In the genomic region with DNA sequence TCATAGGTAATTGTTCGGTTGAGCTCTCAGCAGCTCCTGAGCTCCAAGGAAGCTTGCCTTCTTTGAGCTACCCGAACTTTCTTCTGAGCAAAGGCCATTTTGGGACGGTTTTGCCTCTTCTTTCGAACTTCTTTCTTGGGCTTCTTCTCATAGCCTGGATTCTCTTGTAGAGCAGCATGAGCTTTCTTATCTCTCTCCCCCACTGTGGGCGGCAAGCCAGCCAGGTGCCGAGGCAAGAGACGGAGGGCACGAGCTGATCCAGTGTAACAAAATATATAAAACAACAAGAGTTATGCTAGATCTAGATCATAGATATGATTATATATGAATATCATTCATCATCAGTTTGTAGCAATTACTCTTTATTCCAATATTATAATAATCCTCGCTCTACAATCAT, we compare ENCODE assay signal across 17 cellular contexts. TPM values are rescaled to one million over a fixed set of nuclear protein-coding genes. Genes with fewer than 3 reads are reported as not detected.
A peak's percentile ranks its signal among the peaks of the same experiment; 100 is the strongest.
DNase-seq lines count a peak whose midpoint lies in the region; TF ChIP-seq lines count a peak whose summit lies in the region.
"Had no signal": no experiment of that assay in that cellular context is flagged by ENCODE, and none has a peak within 500 bp of the region (broad histone marks: within the 10 kb centered on the region; RNA-seq: fewer than 3 reads in every experiment).

No MANE protein-coding gene starts in this region.

- intact Hi-C loops in activated T-helper 2 cell treated with anti-CD3 and anti-CD28 coated beads, Interferon-gamma antibody, Interleukin-2, Interleukin-4, amounts not matched to agents 10 μg/mL and 5 μg/mL and 100 μg/mL, durations not matched to agents 14 hours and 24 hours and 36 hours (cut with micrococcal nuclease) = loop anchor here (10.0 kb wide), 1 partner anchor 81 kb away; no protein-coding TSS in a partner anchor

- no peak for TF ChIP-seq POLR2A in Peyer's patch (IDR thresholded peaks at IDR 0.05)
- no peak for TF ChIP-seq POLR2A in erythroblast (IDR thresholded peaks at IDR 0.05; ENCODE audit: low read length)

- peak overlapping the region; percentile 68 for H3K27ac Mint-ChIP-seq in progenitor cell of endocrine pancreas
- no peak overlapping the region for H3K27ac Mint-ChIP-seq in activated T-helper 2 cell treated with anti-CD3 and anti-CD28 coated beads, Interferon-gamma antibody, Interleukin-2, Interleukin-4, amounts not matched to agents 10 μg/mL and 5 μg/mL and 100 μg/mL, durations not matched to agents 14 hours and 24 hours and 36 hours
- H3K27ac Mint-ChIP-seq: activated naive CD8-positive, alpha-beta T cell treated with anti-CD3 and anti-CD28 coated beads, Interleukin-2, amount 50 U/mL, for 24 hours; T-cell had no signal

- H3K27ac ChIP-seq in Peyer's patch = no peak overlapping the region
- H3K27ac ChIP-seq: body of pancreas, esophagus muscularis mucosa, left lung, prostate gland had no signal

- H3K4me1 Mint-ChIP-seq in progenitor cell of endocrine pancreas (ENCODE audit: low read depth) = peaks cover 13% of the 10 kb centered on the region
- H3K4me1 Mint-ChIP-seq in activated T-helper 2 cell treated with anti-CD3 and anti-CD28 coated beads, Interferon-gamma antibody, Interleukin-2, Interleukin-4, amounts not matched to agents 10 μg/mL and 5 μg/mL and 100 μg/mL, durations not matched to agents 14 hours and 24 hours and 36 hours (ENCODE audit: low read depth) = peaks cover 7% of the 10 kb centered on the region

- peaks cover 29% of the 10 kb centered on the region for H3K27me3 Mint-ChIP-seq in progenitor cell of endocrine pancreas
- peaks cover 23% of the 10 kb centered on the region for H3K27me3 Mint-ChIP-seq in activated T-helper 2 cell treated with anti-CD3 and anti-CD28 coated beads, Interferon-gamma antibody, Interleukin-2, Interleukin-4, amounts not matched to agents 10 μg/mL and 5 μg/mL and 100 μg/mL, durations not matched to agents 14 hours and 24 hours and 36 hours (ENCODE audit: low read depth)

- peak; percentile 57 for DNase-seq in activated effector memory CD4-positive, alpha-beta T cell treated with anti-CD3 and anti-CD28 coated beads, Interleukin-2, amount 50 U/mL, for 16 hours
- DNase-seq in activated effector memory CD4-positive, alpha-beta T cell treated with Interleukin-2 at 50 U/mL for 16 hours = no peak
- DNase-seq in Peyer's patch (peak in 2 of 3 donors; percentile 24 to 25), erythroblast (lab: John Stamatoyannopoulos, UW) (peak; percentile 51 to 61), progenitor cell of endocrine pancreas (ENCODE audit: low spot score, unreplicated experiment) (no peak), COLO668 (lab: John Stamatoyannopoulos, UW; ENCODE audit: unreplicated experiment) (no peak), COLO829 (ENCODE audit: low spot score) (no peak)
- DNase-seq in activated T-helper 2 cell treated with anti-CD3 and anti-CD28 coated beads, Interferon-gamma antibody, Interleukin-2, Interleukin-4, amounts not matched to agents 10 μg/mL and 5 μg/mL and 100 μg/mL, durations not matched to agents 14 hours and 24 hours and 36 hours (ENCODE audit: low spot score) = no peak
- DNase-seq: NCI-H510A had no signal

- H3K36me3 Mint-ChIP-seq in progenitor cell of endocrine pancreas (ENCODE audit: insufficient read depth) = peaks cover 2% of the 10 kb centered on the region
- H3K36me3 Mint-ChIP-seq in activated T-helper 2 cell treated with anti-CD3 and anti-CD28 coated beads, Interferon-gamma antibody, Interleukin-2, Interleukin-4, amounts not matched to agents 10 μg/mL and 5 μg/mL and 100 μg/mL, durations not matched to agents 14 hours and 24 hours and 36 hours (ENCODE audit: low read depth) = no peaks in the 10 kb centered on the region

- no peaks in the 10 kb centered on the region for H3K9me3 ChIP-seq in Peyer's patch
- H3K9me3 ChIP-seq: left lung, prostate gland had no signal

- H3K9me3 Mint-ChIP-seq in progenitor cell of endocrine pancreas (ENCODE audit: low read depth) = peaks cover 16% of the 10 kb centered on the region
- peaks cover 9% of the 10 kb centered on the region for H3K9me3 Mint-ChIP-seq in activated T-helper 2 cell treated with anti-CD3 and anti-CD28 coated beads, Interferon-gamma antibody, Interleukin-2, Interleukin-4, amounts not matched to agents 10 μg/mL and 5 μg/mL and 100 μg/mL, durations not matched to agents 14 hours and 24 hours and 36 hours

- no peak for TF ChIP-seq CTCF in Peyer's patch (IDR thresholded peaks at IDR 0.05)
- no peak for TF ChIP-seq CTCF in progenitor cell of endocrine pancreas (IDR thresholded peaks at IDR 0.05; ENCODE audit: unreplicated experiment)

- H3K27me3 ChIP-seq in Peyer's patch = no peaks in the 10 kb centered on the region

- no peak overlapping the region for H3K4me3 ChIP-seq in Peyer's patch
- H3K4me3 ChIP-seq: body of pancreas, esophagus muscularis mucosa, left lung, prostate gland had no signal

- peak overlapping the region; percentile 63 for H3K4me3 Mint-ChIP-seq in progenitor cell of endocrine pancreas (ENCODE audit: low read depth)
- no peak overlapping the region for H3K4me3 Mint-ChIP-seq in activated T-helper 2 cell treated with anti-CD3 and anti-CD28 coated beads, Interferon-gamma antibody, Interleukin-2, Interleukin-4, amounts not matched to agents 10 μg/mL and 5 μg/mL and 100 μg/mL, durations not matched to agents 14 hours and 24 hours and 36 hours (ENCODE audit: low read depth)
- H3K4me3 Mint-ChIP-seq: activated naive CD8-positive, alpha-beta T cell treated with anti-CD3 and anti-CD28 coated beads, Interleukin-2, amount 50 U/mL, for 24 hours had no signal

- no peaks in the 10 kb centered on the region for H3K36me3 ChIP-seq in Peyer's patch
- H3K36me3 ChIP-seq: esophagus muscularis mucosa, left lung, prostate gland had no signal

- no peaks in the 10 kb centered on the region for H3K4me1 ChIP-seq in Peyer's patch
- H3K4me1 ChIP-seq: body of pancreas, esophagus muscularis mucosa, left lung, prostate gland had no signal

RNA-seq across cellular contexts. Expression of a gene that starts 16.5 kb away (rescaled TPM):
- total RNA-seq in Peyer's patch (1 to 10 TPM in 1 of 4 donors, under 1 TPM in 1, not detected in 2; 0.27 to 1.7 TPM), progenitor cell of endocrine pancreas (11.0 and 14.2 TPM in 2 replicates)
- total RNA-seq in activated T-helper 2 cell treated with anti-CD3 and anti-CD28 coated beads, Interferon-gamma antibody, Interleukin-2, Interleukin-4, amounts not matched to agents 10 μg/mL and 5 μg/mL and 100 μg/mL, durations not matched to agents 14 hours and 24 hours and 36 hours = 0.39 and 0.51 TPM in 2 replicates

RNA-seq across cellular contexts. Expression of a gene that starts 55.8 kb away (rescaled TPM):
- not detected for total RNA-seq in Peyer's patch
- 1.1 and 1.2 TPM in 2 replicates for total RNA-seq in progenitor cell of endocrine pancreas
- not detected in 2 replicates for total RNA-seq in activated T-helper 2 cell treated with anti-CD3 and anti-CD28 coated beads, Interferon-gamma antibody, Interleukin-2, Interleukin-4, amounts not matched to agents 10 μg/mL and 5 μg/mL and 100 μg/mL, durations not matched to agents 14 hours and 24 hours and 36 hours
- total RNA-seq: mononuclear cell, T-cell, urinary bladder had no signal

Comparison
In these comparisons a context has a peak if more than half of its experiments do, and no peak if none do; other contexts are left out.
1. DNase-seq: peak in activated effector memory CD4-positive, alpha-beta T cell treated with anti-CD3 and anti-CD28 coated beads, Interleukin-2, amount 50 U/mL, for 16 hours (single experiment), Peyer's patch (2 of 3) and erythroblast (2 of 2); none in activated effector memory CD4-positive, alpha-beta T cell treated with Interleukin-2 at 50 U/mL for 16 hours (single experiment), progenitor cell of endocrine pancreas (single experiment), COLO668 (single experiment), activated T-helper 2 cell treated with anti-CD3 and anti-CD28 coated beads, Interferon-gamma antibody, Interleukin-2, Interleukin-4, amounts not matched to agents 10 μg/mL and 5 μg/mL and 100 μg/mL, durations not matched to agents 14 hours and 24 hours and 36 hours (single experiment) and COLO829 (single experiment).